17 cellular contexts compared by ENCODE assay signal in the genomic region with DNA sequence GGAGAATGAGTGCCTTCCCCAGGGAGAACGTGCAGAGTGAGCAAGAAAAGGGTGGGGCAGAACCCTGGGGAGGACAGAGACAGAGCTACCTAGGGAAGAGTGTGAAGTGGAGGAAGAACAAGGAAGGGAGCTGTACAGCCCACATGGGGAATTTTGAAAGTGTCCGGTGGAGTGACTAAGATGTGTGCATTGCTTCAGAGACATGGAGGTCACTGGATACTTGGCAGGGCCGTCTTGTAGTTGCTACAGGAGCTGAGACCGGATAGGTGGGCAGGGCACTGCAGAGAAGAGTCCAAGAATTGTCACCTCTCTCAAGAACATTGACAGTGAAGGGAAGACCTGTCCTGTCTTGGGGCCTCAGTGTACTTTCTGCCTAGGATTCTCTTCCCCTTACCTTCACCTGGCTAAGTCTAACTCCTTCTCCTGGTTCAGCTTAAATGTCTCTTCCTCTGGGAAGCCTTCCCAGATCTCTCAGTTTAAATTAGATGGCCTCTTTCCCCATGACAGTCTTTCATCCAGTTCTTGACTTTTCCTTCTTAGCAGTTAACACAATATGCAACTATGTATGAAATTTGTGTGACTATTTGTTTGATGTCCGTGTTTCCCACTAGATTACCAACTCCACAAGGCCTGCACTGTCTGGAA. TPM values are rescaled to one million over a fixed set of nuclear protein-coding genes. Genes with fewer than 3 reads are reported as not detected.
DNase-seq lines count a peak whose midpoint lies in the region; ATAC-seq and TF ChIP-seq lines count a peak whose summit lies in the region.
"Had no signal": no experiment of that assay in that cellular context is flagged by ENCODE, and none has a peak within 500 bp of the region (broad histone marks: within the 10 kb centered on the region; RNA-seq: fewer than 3 reads in every experiment).

No MANE protein-coding gene starts in this region.

- no peaks in the 10 kb centered on the region for H3K27me3 ChIP-seq in GM23248 (replicated peaks; ENCODE audit: insufficient read depth)
- H3K27me3 ChIP-seq in RWPE2 (ENCODE audit: insufficient read depth, poor library complexity, severe bottlenecking) = no peaks in the 10 kb centered on the region
- H3K27me3 ChIP-seq: Peyer's patch, tibial artery had no signal

- no peak overlapping the region for H3K9ac ChIP-seq in GM23248

- 49 to 58% methylated on average over 5 of the region's 5 CpGs for WGBS in GM23248 (ENCODE audit: low coverage in 1 of 2, low lambda C conversion rate in 2 of 2, missing lambda C conversion rate in 2 of 2), 2 experiments

- TF ChIP-seq CTCF in RWPE2 (IDR thresholded peaks at IDR 0.05; ENCODE audit: poor library complexity, severe bottlenecking) = no peak

- H3F3A ChIP-seq in GM23248 (ENCODE audit: insufficient read depth) = peaks cover 14% of the 10 kb centered on the region

- no peaks in the 10 kb centered on the region for H3K79me2 ChIP-seq in GM23248 (ENCODE audit: insufficient read depth)

- ATAC-seq in RWPE2 (ENCODE audit: low read depth) (peak; percentile 49), esophagus mucosa (peak; percentile 30)
- ATAC-seq: activated naive CD8-positive, alpha-beta T cell treated with anti-CD3 and anti-CD28 coated beads, Interleukin-2, amount 50 U/mL, for 24 hours; activated T-cell treated with anti-CD3 and anti-CD28 coated beads, Interleukin-2, amount 50 U/mL, for 72 hours; natural killer cell; stimulated activated memory B cell treated with anti-CD40 and anti-IgM and Interleukin-4, amounts not matched to agents 10 μg/mL and 1 μg/mL and 100 μg/mL, for 72 hours had no signal

- H3K4me2 ChIP-seq in GM23248 (ENCODE audit: unreplicated experiment) = peak overlapping the region; percentile 12

- in situ Hi-C loops in GM23248 (cut with MboI) = no loop called here

- H3K4me3 ChIP-seq in GM23248 (no peak overlapping the region), RWPE2 (ENCODE audit: severe bottlenecking) (no peak overlapping the region)
- H3K4me3 ChIP-seq: Peyer's patch, prostate gland, tibial artery had no signal

- DNase-seq in GM23248 (peak; percentile 77), RWPE2 (ENCODE audit: low spot score) (no peak), posterior vena cava (ENCODE audit: low spot score) (peak; percentile 48), SK-N-DZ (ENCODE audit: low spot score) (no peak), hypothalamus (lab: John Stamatoyannopoulos, UW) (no peak), NCI-H526 treated with DMSO at 0.1 percent for 48 hours (lab: John Stamatoyannopoulos, UW) (no peak)
- DNase-seq: activated CD4-positive, alpha-beta T cell treated with anti-CD3 and anti-CD28 coated beads, Interleukin-2, amount 50 U/mL, for 1 hour; activated naive CD8-positive, alpha-beta T cell treated with anti-CD3 and anti-CD28 coated beads, Interleukin-2, amount 50 U/mL, for 24 hours; activated T-cell treated with anti-CD3 and anti-CD28 coated beads, Interleukin-2, amount 50 U/mL, for 72 hours; Karpas-422; natural killer cell; NCI-H2171; Peyer's patch; tibial artery had no signal

- no peaks in the 10 kb centered on the region for H3K9me3 ChIP-seq in GM23248 (ENCODE audit: low read depth)
- no peaks in the 10 kb centered on the region for H3K9me3 ChIP-seq in RWPE2 (ENCODE audit: severe bottlenecking)
- H3K9me3 ChIP-seq: Peyer's patch, prostate gland, tibial artery had no signal

- H3K27ac ChIP-seq in GM23248 = no peak overlapping the region
- no peak overlapping the region for H3K27ac ChIP-seq in RWPE2 (ENCODE audit: poor library complexity, severe bottlenecking)
- H3K27ac ChIP-seq: Peyer's patch, prostate gland, tibial artery had no signal

- intact Hi-C loops in posterior vena cava (cut with DNase I) = loop anchor here in 1 of 2 donors (1.0 kb wide), 1 partner anchor 67 kb away; no protein-coding TSS in a partner anchor

- no peak overlapping the region for H2AFZ ChIP-seq in GM23248

- H4K20me1 ChIP-seq in GM23248 (ENCODE audit: insufficient read depth) = no peaks in the 10 kb centered on the region

- peaks cover 10% of the 10 kb centered on the region for H3K4me1 ChIP-seq in GM23248 (ENCODE audit: insufficient read depth)
- H3K4me1 ChIP-seq in RWPE2 (ENCODE audit: insufficient read depth, poor library complexity, severe bottlenecking) = peaks cover 1% of the 10 kb centered on the region

- H3K36me3 ChIP-seq in GM23248 (ENCODE audit: low read depth) (no peaks in the 10 kb centered on the region), RWPE2 (ENCODE audit: low read depth) (no peaks in the 10 kb centered on the region)
- H3K36me3 ChIP-seq: Peyer's patch, prostate gland, tibial artery had no signal

- no peaks in the 10 kb centered on the region for H3K9me2 ChIP-seq in GM23248 (ENCODE audit: insufficient read depth)

RNA-seq across cellular contexts. Expression of gene P2RY6, which starts 9.2 kb away (rescaled TPM):
- 0.76 TPM in 1 of 2 replicates, not detected in the other for total RNA-seq in GM23248 (2014; rRNA removed; shearing (Covaris generic))
- polyA plus RNA-seq in GM23248 (2016; fragmentation: Nextera tagmentation; extraction: Ambion mirVana) = 0.99 and 1.5 TPM in 2 replicates
- total RNA-seq in esophagus mucosa (1.0 TPM), posterior vena cava (1 to 10 TPM; 2.5 to 4.9 TPM)
- polyA plus RNA-seq in SK-N-DZ (2014; cell fraction: cytosol; rRNA removed) = 0.16 and 2.5 TPM in 2 replicates
- 0.25 TPM in 1 of 2 replicates, not detected in the other for polyA plus RNA-seq in SK-N-DZ (2014; cell fraction: nucleus; rRNA removed)
- total RNA-seq: activated T-cell treated with anti-CD3 and anti-CD28 coated beads, Interleukin-2, amount 50 U/mL, for 72 hours had no signal

RNA-seq across cellular contexts. Expression of gene P2RY2, which starts 44.9 kb away (rescaled TPM):
- not detected in 2 replicates for total RNA-seq in GM23248 (2014; rRNA removed; shearing (Covaris generic))
- not detected in 2 replicates for polyA plus RNA-seq in GM23248 (2016; fragmentation: Nextera tagmentation; extraction: Ambion mirVana)
- total RNA-seq in esophagus mucosa = 44.3 TPM
- total RNA-seq in posterior vena cava = 1 to 10 TPM in 1 of 2 donors, under 1 TPM in 1; 0.74 to 3.1 TPM
- polyA plus RNA-seq in SK-N-DZ (2014; cell fraction: cytosol; rRNA removed) = not detected in 2 replicates
- not detected in 2 replicates for polyA plus RNA-seq in SK-N-DZ (2014; cell fraction: nucleus; rRNA removed)
- total RNA-seq: activated T-cell treated with anti-CD3 and anti-CD28 coated beads, Interleukin-2, amount 50 U/mL, for 72 hours had no signal

RNA-seq across cellular contexts. Expression of gene ARHGEF17, which starts 45.1 kb away (rescaled TPM):
- 23.5 and 24.2 TPM in 2 replicates for total RNA-seq in GM23248 (2014; rRNA removed; shearing (Covaris generic))
- 15.3 and 16.5 TPM in 2 replicates for polyA plus RNA-seq in GM23248 (2016; fragmentation: Nextera tagmentation; extraction: Ambion mirVana)
- total RNA-seq in esophagus mucosa (5.4 TPM), posterior vena cava (10 to 100 TPM; 88.6 to 99.1 TPM)
- 10.9 and 15.1 TPM in 2 replicates for polyA plus RNA-seq in SK-N-DZ (2014; cell fraction: cytosol; rRNA removed)
- 97.3 and 116 TPM in 2 replicates for polyA plus RNA-seq in SK-N-DZ (2014; cell fraction: nucleus; rRNA removed)

Comparison
In these comparisons a context has a peak if more than half of its experiments do, and no peak if none do; other contexts are left out.
1. DNase-seq: peak in GM23248 (single experiment) and posterior vena cava (single experiment); none in RWPE2 (single experiment), SK-N-DZ (single experiment), hypothalamus (0 of 51) and NCI-H526 treated with DMSO at 0.1 percent for 48 hours (single experiment).
2. RNA of gene P2RY2, which starts 44.9 kb away (total RNA-seq): 44.3 TPM in esophagus mucosa (single experiment); 0.74 to 3.1 TPM in posterior vena cava and not detected in GM23248; every median in the first group is over 10 times any median in the second.